Comparison of ENCODE assay signal across 12 cellular contexts in the genomic region with DNA sequence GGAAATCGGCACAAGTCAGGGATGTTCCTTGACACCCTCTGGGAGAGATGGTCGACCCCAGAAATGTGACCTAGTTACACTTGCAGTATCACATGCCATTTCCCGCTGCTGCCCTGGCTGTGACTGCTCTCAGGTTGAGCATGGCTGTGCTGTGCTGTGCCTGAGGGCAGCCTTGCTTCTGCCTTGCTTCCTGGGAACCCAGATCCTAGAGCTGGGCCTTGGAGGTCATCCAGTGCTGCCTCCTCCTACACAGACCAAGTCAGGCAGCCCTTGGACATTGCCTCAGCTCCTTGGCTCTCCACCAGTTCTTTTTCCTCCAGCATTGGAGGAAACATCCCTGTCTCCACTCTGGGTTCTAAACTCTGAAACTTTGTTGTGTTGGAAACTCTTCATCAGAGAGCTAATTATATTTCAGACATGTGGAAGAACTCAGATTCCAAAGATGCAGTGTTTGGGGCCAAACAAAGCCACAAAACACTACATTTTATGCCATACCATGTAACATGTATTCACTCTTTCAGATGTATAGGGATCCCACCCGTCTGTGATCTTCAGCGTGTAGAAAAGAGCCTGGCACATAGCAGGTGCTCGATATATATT. TPM values are rescaled to one million over a fixed set of nuclear protein-coding genes. Genes with fewer than 3 reads are reported as not detected.
DNase-seq lines count a peak whose midpoint lies in the region; ATAC-seq and TF ChIP-seq lines count a peak whose summit lies in the region.
"Had no signal": no experiment of that assay in that cellular context is flagged by ENCODE, and none has a peak within 500 bp of the region (broad histone marks: within the 10 kb centered on the region; RNA-seq: fewer than 3 reads in every experiment).

No MANE protein-coding gene starts in this region.

- no peaks in the 10 kb centered on the region for H3K9me3 ChIP-seq in mucosa of rectum (ENCODE audit: control insufficient read depth in 2 of 2, low read length in 2 of 2)
- no peaks in the 10 kb centered on the region for H3K9me3 ChIP-seq in upper lobe of left lung

- TF ChIP-seq CTCF in RWPE1 (conservative IDR thresholded peaks at IDR 0.05; ENCODE audit: low read depth) = no peak
- TF ChIP-seq CTCF in upper lobe of left lung (IDR thresholded peaks at IDR 0.05) = no peak

- ATAC-seq in upper lobe of left lung (ENCODE audit: low FRiP score in 2 of 2) = peak; percentile 74 to 85
- no peak for ATAC-seq in GM18858 (IDR thresholded peaks at IDR 0.05; ENCODE audit: unreplicated experiment)
- ATAC-seq in GM21786 (IDR thresholded peaks at IDR 0.05; ENCODE audit: unreplicated experiment) = no peak

- POLR2A ChIA-PET in RWPE1 (lab: Yijun Ruan, JAX; ENCODE audit: low non-redundant PET) = no interaction called here

- TF ChIP-seq EP300 in upper lobe of left lung (IDR thresholded peaks at IDR 0.05) = no peak

- CTCF ChIA-PET in RWPE1 (lab: Yijun Ruan, JAX) = interaction anchor here (1.4 kb wide), 1 partner anchor 64 kb away, joined by 3 read pairs; no protein-coding TSS in a partner anchor

- no peak overlapping the region for H3K9ac ChIP-seq in mucosa of rectum (ENCODE audit: low read depth in 1 of 2, low read length in 2 of 2)

- peaks cover 5 to 10% of the 10 kb centered on the region in 2 donors for H3K4me1 ChIP-seq in mucosa of rectum (ENCODE audit: control insufficient read depth in 2 of 2, insufficient read depth in 2 of 2, low read length in 2 of 2)
- H3K4me1 ChIP-seq in upper lobe of left lung = peaks cover 0 to 39% (median 18%) of the 10 kb centered on the region in 4 donors

- H3K36me3 ChIP-seq in mucosa of rectum (ENCODE audit: control insufficient read depth in 2 of 2, insufficient read depth in 2 of 2, low read length in 2 of 2) = no peaks in the 10 kb centered on the region
- H3K36me3 ChIP-seq in upper lobe of left lung = no peaks in the 10 kb centered on the region

- no peak for TF ChIP-seq POLR2A in upper lobe of left lung (IDR thresholded peaks at IDR 0.05)

- peak overlapping the region; percentile 64 for H3K27ac ChIP-seq in RWPE1
- H3K27ac ChIP-seq in mucosa of rectum (ENCODE audit: low read depth in 2 of 2, low read length in 2 of 2) = peak overlapping the region; percentile 69 to 73
- H3K27ac ChIP-seq in upper lobe of left lung = peak overlapping the region; percentile 7 to 52 (median 33)
- H3K27ac ChIP-seq: HL-60 had no signal

- no peak overlapping the region for H3K4me3 ChIP-seq in mucosa of rectum (ENCODE audit: low read length in 2 of 2)
- no peak overlapping the region for H3K4me3 ChIP-seq in upper lobe of left lung

- DNase-seq in RWPE1 (ENCODE audit: low spot score) (no peak), fibroblast of peridontal ligament (ENCODE audit: extremely low read depth) (peak; percentile 78), upper lobe of left lung (peak in 1 of 2 donors; percentile 36), NCI-H2107 (lab: John Stamatoyannopoulos, UW) (no peak), DMS 273 treated with DMSO at 0.1 percent for 48 hours (lab: John Stamatoyannopoulos, UW) (no peak)
- DNase-seq: activated B cell treated with CpG ODN at 0.5 μM for 24 hours, islet precursor cell, NCI-H146 had no signal

- H3K27me3 ChIP-seq in mucosa of rectum (ENCODE audit: control insufficient read depth in 2 of 2, insufficient read depth in 2 of 2, low read length in 2 of 2) (peaks cover 2 to 6% of the 10 kb centered on the region in 2 donors), upper lobe of left lung (no peaks in the 10 kb centered on the region)

- 54 to 62% methylated on average over 3 to 6 of the region's 6 CpGs for WGBS in upper lobe of left lung, 2 donors

RNA-seq across cellular contexts. Expression of a gene that starts 6.1 kb away (rescaled TPM):
- total RNA-seq in upper lobe of left lung = 10 to 100 TPM; 26.5 to 50.1 (median 46.5) TPM
- total RNA-seq: activated B cell treated with CpG ODN at 0.5 μM for 24 hours had no signal

Comparison
In these comparisons a context has a peak if more than half of its experiments do, and no peak if none do; other contexts are left out.
1. ATAC-seq: peak in upper lobe of left lung (2 of 2); none in GM18858 (single experiment) and GM21786 (single experiment).
2. Peak in every context shown above with its lines, with median percentiles within 50 percentile points of each other: H3K27ac ChIP-seq.